8 cellular contexts compared by ENCODE assay signal in the genomic region with DNA sequence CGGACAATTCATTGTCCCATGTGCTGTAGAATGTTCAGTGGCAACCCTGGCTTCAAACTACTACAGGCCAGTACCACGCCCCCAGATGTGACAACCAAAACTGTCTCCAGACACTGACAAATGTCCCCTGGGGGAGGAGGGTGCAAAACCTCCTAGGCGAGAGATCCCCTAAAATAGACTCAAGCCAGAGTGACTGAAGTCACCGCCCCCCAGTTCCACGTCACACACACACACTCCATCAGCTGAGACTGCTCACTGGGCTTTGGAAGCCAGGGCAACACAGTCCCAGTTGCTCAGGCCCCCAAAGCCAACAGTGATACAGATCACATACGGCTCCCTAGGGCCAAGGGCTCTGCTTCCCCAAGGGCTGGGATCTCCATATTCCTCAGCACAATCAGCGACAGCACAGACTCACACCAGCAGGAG. TPM values are rescaled to one million over a fixed set of nuclear protein-coding genes. Genes with fewer than 3 reads are reported as not detected.
A peak's percentile ranks its signal among the peaks of the same experiment; 100 is the strongest.
DNase-seq lines count a peak whose midpoint lies in the region; ATAC-seq and TF ChIP-seq lines count a peak whose summit lies in the region.

No MANE protein-coding gene starts in this region.

- TF ChIP-seq CTCF in GM12865 (IDR thresholded peaks at IDR 0.05; ENCODE audit: insufficient read depth, low read depth, low read length, missing control alignments) (no peak), GM20000 (IDR thresholded peaks at IDR 0.05; ENCODE audit: extremely low read depth, missing control alignments) (no peak), brain microvascular endothelial cell (IDR thresholded peaks at IDR 0.05; ENCODE audit: low read depth, low read length, missing control alignments) (no peak)

- H3K4me3 ChIP-seq in GM12865 (ENCODE audit: low read depth, low read length) (no peak overlapping the region), brain microvascular endothelial cell (ENCODE audit: low read depth, low read length) (no peak overlapping the region)

- DNase-seq in GM12865 (ENCODE audit: low read depth) (peak; percentile 55), GM20000 (ENCODE audit: low spot score) (peak; percentile 84), left cardiac atrium (peak; percentile 17), RPMI8226 (no peak), COR-L47 (lab: John Stamatoyannopoulos, UW) (no peak), NCI-H748 treated with DMSO at 0.1 percent for 48 hours (lab: John Stamatoyannopoulos, UW) (no peak), brain microvascular endothelial cell (no peak)

- in situ Hi-C loops in brain microvascular endothelial cell (cut with HindIII; ENCODE audit: low pct_ligation_motif_present, low sequenced_read_pairs) = no loop called here

- ATAC-seq in HG03558 (IDR thresholded peaks at IDR 0.05; ENCODE audit: extremely low read depth, unreplicated experiment) (peak; percentile 30), left cardiac atrium (no peak)

- H3K36me3 ChIP-seq in brain microvascular endothelial cell (replicated peaks) = no peaks in the 10 kb centered on the region

- H3K27ac ChIP-seq in brain microvascular endothelial cell = no peak overlapping the region

- intact Hi-C loops in left cardiac atrium (cut with DNase I) = no loop called here

- no peaks in the 10 kb centered on the region for H3K27me3 ChIP-seq in brain microvascular endothelial cell (replicated peaks)

RNA-seq across cellular contexts. Expression of a gene that starts 19.1 kb away (rescaled TPM):
- total RNA-seq in left cardiac atrium = 10 to 100 TPM; 25.6 to 31.2 TPM

Comparison
In these comparisons a context has a peak if more than half of its experiments do, and no peak if none do; other contexts are left out.
1. DNase-seq: peak in GM12865 (single experiment), GM20000 (single experiment) and left cardiac atrium (single experiment); none in RPMI8226 (single experiment), COR-L47 (single experiment), NCI-H748 treated with DMSO at 0.1 percent for 48 hours (single experiment) and brain microvascular endothelial cell (single experiment).